17 cellular contexts compared by ENCODE assay signal in genomic region chrX:72027024-72027913, GRCh38.
DNase-seq lines count a peak whose midpoint lies in the region; ATAC-seq and TF ChIP-seq lines count a peak whose summit lies in the region.
"Had no signal": no experiment of that assay in that cellular context is flagged by ENCODE, and none has a peak within 500 bp of the region (broad histone marks: within the 10 kb centered on the region; RNA-seq: fewer than 3 reads in every experiment).

No MANE protein-coding gene starts in this region.

- CTCF ChIA-PET in AG04450 (lab: Charles Lee), result interaction anchor here (1.2 to 1.9 kb wide), 3 partner anchors 8 to 100 kb away, joined by 4 to 7 read pairs (median 4); no protein-coding TSS in a partner anchor
- CTCF ChIA-PET in GM10248 (lab: Yijun Ruan, JAX), result no interaction called here
- CTCF ChIA-PET in RWPE1 (lab: Yijun Ruan, JAX), result interaction anchor here (0.7 kb wide), 1 partner anchor 9 kb away, joined by 3 read pairs; no protein-coding TSS in a partner anchor

- no peak overlapping the region for H3K9ac ChIP-seq in rectal smooth muscle tissue (ENCODE audit: low read length)

- H3K27ac Mint-ChIP-seq in activated T-helper 17 cell treated with anti-CD3 and anti-CD28 coated beads, Interleukin-2, amount 50 U/mL, for 72 hours, result no peak overlapping the region
- H3K27ac Mint-ChIP-seq: CD4-positive, CD25-positive, alpha-beta regulatory T cell had no signal

- no peaks in the 10 kb centered on the region for H3K9me3 ChIP-seq in AG04450 (ENCODE audit: control insufficient read depth, insufficient read depth, low read length)
- H3K9me3 ChIP-seq: left lung, ovary, SJSA1 had no signal

- H3K9me3 Mint-ChIP-seq in activated T-helper 17 cell treated with anti-CD3 and anti-CD28 coated beads, Interleukin-2, amount 50 U/mL, for 72 hours, result no peaks in the 10 kb centered on the region
- H3K9me3 Mint-ChIP-seq: CD4-positive, CD25-positive, alpha-beta regulatory T cell had no signal

- no peaks in the 10 kb centered on the region for H3K4me1 Mint-ChIP-seq in activated T-helper 17 cell treated with anti-CD3 and anti-CD28 coated beads, Interleukin-2, amount 50 U/mL, for 72 hours

- no peaks in the 10 kb centered on the region for H3K27me3 Mint-ChIP-seq in activated T-helper 17 cell treated with anti-CD3 and anti-CD28 coated beads, Interleukin-2, amount 50 U/mL, for 72 hours

- H3K27ac ChIP-seq in AG04450 (ENCODE audit: low read depth, low read length) (no peak overlapping the region), rectal smooth muscle tissue (ENCODE audit: low read depth, low read length) (peak overlapping the region; percentile 78), RWPE1 (no peak overlapping the region)
- H3K27ac ChIP-seq: left lung, ovary, SJSA1 had no signal

- no peak overlapping the region for H3K4me3 Mint-ChIP-seq in activated T-helper 17 cell treated with anti-CD3 and anti-CD28 coated beads, Interleukin-2, amount 50 U/mL, for 72 hours
- H3K4me3 Mint-ChIP-seq: CD4-positive, CD25-positive, alpha-beta regulatory T cell had no signal

- H3K36me3 ChIP-seq in rectal smooth muscle tissue (ENCODE audit: control insufficient read depth, insufficient read depth, low read length), result no peaks in the 10 kb centered on the region
- H3K36me3 ChIP-seq: left lung, ovary, SJSA1 had no signal

- peaks cover 20% of the 10 kb centered on the region for H3K4me1 ChIP-seq in rectal smooth muscle tissue (ENCODE audit: control insufficient read depth, insufficient read depth, low read length)

- peak overlapping the region; percentile 48 for H3K4me3 ChIP-seq in AG04450 (ENCODE audit: low read depth, low read length)
- peak overlapping the region; percentile 3 for H3K4me3 ChIP-seq in rectal smooth muscle tissue (ENCODE audit: low read length)
- H3K4me3 ChIP-seq: left lung, ovary, SJSA1 had no signal

- TF ChIP-seq CTCF in AG04450 (IDR thresholded peaks at IDR 0.05; ENCODE audit: low read depth, low read length) (no peak), GM10248 (IDR thresholded peaks at IDR 0.05; ENCODE audit: control extremely low read depth, extremely low read depth, low read depth, missing control alignments) (no peak), RWPE1 (conservative IDR thresholded peaks at IDR 0.05; ENCODE audit: low read depth) (no peak)

- DNase-seq in AG04450 (ENCODE audit: low read depth, low spot score) (no peak), fibroblast of peridontal ligament (ENCODE audit: extremely low read depth) (peak; percentile 56), GM10248 (ENCODE audit: extremely low spot score) (no peak), RWPE1 (ENCODE audit: low spot score) (no peak)
- DNase-seq in activated CD8-positive, alpha-beta memory T cell treated with anti-CD3 and anti-CD28 coated beads, Interleukin-2, amount 50 U/mL, for 4 hours, result no peak
- DNase-seq: activated effector memory CD4-positive, alpha-beta T cell treated with Interleukin-2 at 50 U/mL for 16 hours; CD4-positive, CD25-positive, alpha-beta regulatory T cell; left lung; NCI-H146; NCI-H82; ovary; stimulated activated CD4-positive, alpha-beta T cell treated with anti-CD3 and anti-CD28 coated beads, Interleukin-2, amount 100 ng/mL, for 48 hours had no signal

- H3K27me3 ChIP-seq in AG04450 (ENCODE audit: control insufficient read depth, insufficient read depth, low read length) (no peaks in the 10 kb centered on the region), rectal smooth muscle tissue (ENCODE audit: control insufficient read depth, insufficient read depth, low read length) (peaks cover 10% of the 10 kb centered on the region)
- H3K27me3 ChIP-seq: left lung, ovary, SJSA1 had no signal

- POLR2A ChIA-PET in AG04450 (lab: Yijun Ruan, JAX) (no interaction called here), GM10248 (lab: Yijun Ruan, JAX) (no interaction called here), RWPE1 (lab: Yijun Ruan, JAX; ENCODE audit: low non-redundant PET) (no interaction called here)

- peak; percentile 5 for ATAC-seq in activated T-helper 17 cell treated with anti-CD3 and anti-CD28 coated beads, Interleukin-2, amount 50 U/mL, for 72 hours (replicated peaks)
- ATAC-seq in GM21737 (IDR thresholded peaks at IDR 0.05; ENCODE audit: unreplicated experiment), result no peak
- ATAC-seq: left lung, PC-3 had no signal

- H3K36me3 Mint-ChIP-seq in activated T-helper 17 cell treated with anti-CD3 and anti-CD28 coated beads, Interleukin-2, amount 50 U/mL, for 72 hours (ENCODE audit: low read depth), result no peaks in the 10 kb centered on the region
- H3K36me3 Mint-ChIP-seq: CD4-positive, CD25-positive, alpha-beta regulatory T cell had no signal
